ENCODE assay signal across 3 cellular contexts in genomic region chr14:82533351-82533750, GRCh38.
"Had no signal": no experiment of that assay in that cellular context is flagged by ENCODE, and none has a peak within 500 bp of the region (broad histone marks: within the 10 kb centered on the region; RNA-seq: fewer than 3 reads in every experiment).

No MANE protein-coding gene starts in this region.

- DNase-seq: H9, HCEC 1CT, IMR-90 had no signal
